25 cellular contexts compared by ENCODE assay signal in genomic region chr21:36761685-36762084, GRCh38.
DNase-seq lines count a peak whose midpoint lies in the region; ATAC-seq, FAIRE-seq and TF ChIP-seq lines count a peak whose summit lies in the region.
"Had no signal": no experiment of that assay in that cellular context is flagged by ENCODE, and none has a peak within 500 bp of the region (broad histone marks: within the 10 kb centered on the region; RNA-seq: fewer than 3 reads in every experiment).

No MANE protein-coding gene starts in this region.

- H3K18ac ChIP-seq in H1 (ENCODE audit: extremely low read depth, low read length), result no peak overlapping the region

- H3K56ac ChIP-seq in H1 (replicated peaks; ENCODE audit: insufficient read length, low read depth, low read length), result no peak overlapping the region

- no peak overlapping the region for H3K23ac ChIP-seq in H1 (ENCODE audit: insufficient read length)

- H2BK120ac ChIP-seq in H1 (replicated peaks; ENCODE audit: low read depth, low read length), result no peak overlapping the region

- H3K79me1 ChIP-seq in H1 (ENCODE audit: low read depth, low read length), result no peaks in the 10 kb centered on the region

- peaks cover 0 to 28% (median 0%) of the 10 kb centered on the region in 11 experiments; a peak in 5 of 22 replicates for H3K36me3 ChIP-seq in BLaER1 treated with 17β-estradiol and CSF1 and Interleukin-3, amounts not matched to agents 10 nM and 100 nM
- H3K36me3 ChIP-seq in H1 (ENCODE audit: control insufficient read depth in 2 of 4, insufficient read depth in 4 of 4, low read length in 3 of 4) (no peaks in the 10 kb centered on the region), pancreas (no peaks in the 10 kb centered on the region), heart left ventricle (peaks cover 0 to 9% (median 0%) of the 10 kb centered on the region in 9 donors), mammary epithelial cell (ENCODE audit: insufficient read depth, low read length) (no peaks in the 10 kb centered on the region)
- H3K36me3 ChIP-seq: BE2C, HAP-1 had no signal

- H3K14ac ChIP-seq in H1 (ENCODE audit: insufficient read length), result no peak overlapping the region

- peaks cover 0 to 13% (median 11%) of the 10 kb centered on the region in 10 experiments; a peak in 12 of 20 replicates for H3K4me1 ChIP-seq in BLaER1 treated with 17β-estradiol and CSF1 and Interleukin-3, amounts not matched to agents 10 nM and 100 nM
- peaks cover 0 to 5% (median 2%) of the 10 kb centered on the region in 4 experiments; a peak in 2 of 7 replicates for H3K4me1 ChIP-seq in H1 (replicated peaks in 1 of 4; ENCODE audit: control insufficient read depth in 3 of 4, insufficient read depth in 4 of 4, low read length in 3 of 4)
- no peaks in the 10 kb centered on the region for H3K4me1 ChIP-seq in pancreas
- no peaks in the 10 kb centered on the region for H3K4me1 ChIP-seq in heart left ventricle
- H3K4me1 ChIP-seq in mammary epithelial cell (ENCODE audit: insufficient read depth, low read length), result no peaks in the 10 kb centered on the region
- H3K4me1 ChIP-seq: BE2C, HAP-1 had no signal

- no peak overlapping the region for H2AFZ ChIP-seq in H1 (ENCODE audit: low read length)
- H2AFZ ChIP-seq in mammary epithelial cell (ENCODE audit: low read depth, low read length), result no peak overlapping the region
- H2AFZ ChIP-seq: GM23338 had no signal

- POLR2A ChIA-PET in H1 (lab: Charles Lee; ENCODE audit: partially characterized antibody), result interaction anchor here (1.8 kb wide), 1 partner anchor 9 kb away, joined by 5 read pairs; no protein-coding TSS in a partner anchor

- 94% methylated on average over 7 of the region's 11 CpGs; no CpG with 5 or more reads in 1 of the 2 experiments for WGBS in H1 (ENCODE audit: extremely low coverage in 1 of 2, insufficient coverage in 1 of 2, insufficient read length in 1 of 2, insufficient replicate concordance in 2 of 2, low coverage in 1 of 2, low lambda C conversion rate in 2 of 2, missing lambda C conversion rate in 1 of 2), 2 experiments
- WGBS in pancreas, 2 donors, result 45 to 49% methylated on average over 11 of the region's 11 CpGs
- 91 to 95% (median 95%) methylated on average over 11 of the region's 11 CpGs for WGBS in heart left ventricle, 4 donors
- 90% methylated on average over 9 of the region's 11 CpGs for WGBS in mammary epithelial cell (ENCODE audit: low coverage, missing lambda C conversion rate)

- no peaks in the 10 kb centered on the region for H4K20me1 ChIP-seq in BLaER1 treated with 17β-estradiol and CSF1 and Interleukin-3, amounts not matched to agents 10 nM and 100 nM
- H4K20me1 ChIP-seq in H1 (replicated peaks in 1 of 2; ENCODE audit: control insufficient read depth in 1 of 2, insufficient read depth in 2 of 2, low read length in 2 of 2) (no peaks in the 10 kb centered on the region), mammary epithelial cell (ENCODE audit: insufficient read depth, low read length) (no peaks in the 10 kb centered on the region)

- no peak overlapping the region for H2AK5ac ChIP-seq in H1 (ENCODE audit: low read depth, low read length)

- H2BK20ac ChIP-seq in H1 (ENCODE audit: low read length), result no peak overlapping the region

- H3K79me2 ChIP-seq in H1 (ENCODE audit: control insufficient read depth in 1 of 2, insufficient read depth in 2 of 2, low read length in 2 of 2) (no peaks in the 10 kb centered on the region), mammary epithelial cell (ENCODE audit: insufficient read depth, low read length) (no peaks in the 10 kb centered on the region)

- intact Hi-C loops in pancreas (cut with DNase I), result no loop called here
- intact Hi-C loops in heart left ventricle (cut with DNase I), result no loop called here
- intact Hi-C loops in mammary epithelial cell (cut with micrococcal nuclease), result no loop called here

- no TSS peak for BruUV-seq in mammary epithelial cell (replicated peaks; lab: Mats Ljungman, UMichigan)

- no peak for TF ChIP-seq RAD21 in H1 (IDR thresholded peaks at IDR 0.05 in 1 of 2, conservative IDR thresholded peaks at IDR 0.05 in 1 of 2; ENCODE audit: low read depth in 2 of 2, low read length in 2 of 2)

- H3K4ac ChIP-seq in H1 (replicated peaks; ENCODE audit: insufficient read length, low read depth, low read length), result no peak overlapping the region

- H2BK15ac ChIP-seq in H1 (ENCODE audit: low read length), result no peak overlapping the region

- TF ChIP-seq POLR2A in H1 (IDR thresholded peaks at IDR 0.05; ENCODE audit: control extremely low read depth in 1 of 2, low read depth in 2 of 2, low read length in 2 of 2) (no peak), heart left ventricle (IDR thresholded peaks at IDR 0.05) (no peak)

- H3K23me2 ChIP-seq in H1 (ENCODE audit: low read depth, low read length), result no peaks in the 10 kb centered on the region

- H2BK5ac ChIP-seq in H1 (ENCODE audit: low read depth, low read length), result no peak overlapping the region

- ATAC-seq in pancreas, result peak; percentile 69 to 93 (median 88)
- no peak for ATAC-seq in heart left ventricle
- ATAC-seq: A549, GM23338 had no signal

- no peaks in the 10 kb centered on the region for H3K9me3 ChIP-seq in BLaER1 treated with 17β-estradiol and CSF1 and Interleukin-3, amounts not matched to agents 10 nM and 100 nM (replicated peaks in 1 of 11)
- H3K9me3 ChIP-seq in H1 (ENCODE audit: insufficient read depth in 2 of 2, low read depth in 1 of 2, low read length in 1 of 2) (no peaks in the 10 kb centered on the region), pancreas (no peaks in the 10 kb centered on the region), heart left ventricle (no peaks in the 10 kb centered on the region), mammary epithelial cell (replicated peaks; ENCODE audit: insufficient read depth, low read length) (no peaks in the 10 kb centered on the region)
- H3K9me3 ChIP-seq: A549, BE2C, HAP-1 had no signal

- no peaks in the 10 kb centered on the region for H3K27me3 ChIP-seq in BLaER1 treated with 17β-estradiol and CSF1 and Interleukin-3, amounts not matched to agents 10 nM and 100 nM
- H3K27me3 ChIP-seq in H1 (replicated peaks in 1 of 4; ENCODE audit: control insufficient read depth in 3 of 4, extremely low read depth in 1 of 4, insufficient read depth in 3 of 4, low read length in 3 of 4) (no peaks in the 10 kb centered on the region), pancreas (no peaks in the 10 kb centered on the region), heart left ventricle (no peaks in the 10 kb centered on the region), mammary epithelial cell (ENCODE audit: insufficient read depth, low read length) (no peaks in the 10 kb centered on the region)
- H3K27me3 ChIP-seq: BE2C had no signal

- no peak overlapping the region for H4K8ac ChIP-seq in H1 (ENCODE audit: extremely low read depth, insufficient read depth, low read length)

- H3K4me2 ChIP-seq in BLaER1 treated with 17β-estradiol and CSF1 and Interleukin-3, amounts not matched to agents 10 nM and 100 nM, result peak overlapping the region in 7 of 11 experiments; percentile 9 to 57 (median 34); a peak in 12 of 22 replicates
- H3K4me2 ChIP-seq in H1 (ENCODE audit: insufficient read depth in 1 of 2, low read depth in 2 of 2, low read length in 2 of 2), result no peak overlapping the region
- no peak overlapping the region for H3K4me2 ChIP-seq in mammary epithelial cell (ENCODE audit: insufficient read depth, low read depth, low read length)
- H3K4me2 ChIP-seq: A549, GM23338 had no signal

- H4K91ac ChIP-seq in H1 (replicated peaks; ENCODE audit: insufficient read length, low read length), result no peak overlapping the region

- no peak overlapping the region for H3K27ac ChIP-seq in BLaER1 treated with 17β-estradiol and CSF1 and Interleukin-3, amounts not matched to agents 10 nM and 100 nM
- H3K27ac ChIP-seq in H1 (ENCODE audit: low read depth, low read length) (no peak overlapping the region), pancreas (no peak overlapping the region), heart left ventricle (no peak overlapping the region), mammary epithelial cell (ENCODE audit: insufficient read depth, low read depth, low read length) (no peak overlapping the region)
- H3K27ac ChIP-seq: A549, C4-2B had no signal

- in situ Hi-C loops in mammary epithelial cell (cut with MboI; ENCODE audit: low sequenced_read_pairs in 2 of 2), result no loop called here

- TF ChIP-seq CTCF in H1 (IDR thresholded peaks at IDR 0.05; ENCODE audit: control extremely low read depth in 1 of 3, insufficient read depth in 1 of 3, low read depth in 1 of 3, low read length in 3 of 3) (no peak), pancreas (IDR thresholded peaks at IDR 0.05) (no peak), heart left ventricle (IDR thresholded peaks at IDR 0.05) (no peak), mammary epithelial cell (conservative IDR thresholded peaks at IDR 0.05 in 1 of 2, IDR thresholded peaks at IDR 0.05 in 1 of 2; ENCODE audit: extremely low read depth in 1 of 2, insufficient read depth in 1 of 2, low read depth in 1 of 2, low read length in 2 of 2) (no peak)

- H3K4me3 ChIP-seq in BLaER1 treated with 17β-estradiol and CSF1 and Interleukin-3, amounts not matched to agents 10 nM and 100 nM, result no peak overlapping the region
- H3K4me3 ChIP-seq in H1 (ENCODE audit: extremely low read depth in 1 of 4, insufficient read depth in 2 of 4, low read depth in 3 of 4, low read length in 4 of 4), result no peak overlapping the region
- H3K4me3 ChIP-seq in pancreas, result no peak overlapping the region
- no peak overlapping the region for H3K4me3 ChIP-seq in heart left ventricle
- H3K4me3 ChIP-seq in mammary epithelial cell (replicated peaks in 1 of 3; ENCODE audit: insufficient read depth in 1 of 3, low read depth in 2 of 3, low read length in 3 of 3), result no peak overlapping the region
- H3K4me3 ChIP-seq: A549, GM23338, HAP-1 had no signal

- dilution Hi-C loops in mammary epithelial cell (cut with HindIII; ENCODE audit: low sequenced_read_pairs), result loop anchor here (5.0 to 10.0 kb wide), 4 partner anchors 94 to 547 kb away; no protein-coding TSS in a partner anchor

- H4K5ac ChIP-seq in H1 (ENCODE audit: insufficient read length, low read depth, low read length), result no peak overlapping the region

- no peak overlapping the region for H2BK12ac ChIP-seq in H1 (ENCODE audit: low read depth, low read length)

- no peak for DNase-seq in H1 (ENCODE audit: low read depth in 1 of 2, low spot score in 2 of 2)
- DNase-seq in pancreas, result peak; percentile 55 to 74 (median 65)
- no peak for DNase-seq in heart left ventricle
- no peak for DNase-seq in cerebellum (ENCODE audit: low spot score)
- no peak for DNase-seq in mammary epithelial cell
- DNase-seq in NCI-H524 treated with DMSO at 0.1 percent for 48 hours (lab: John Stamatoyannopoulos, UW), result no peak
- DNase-seq: 8988T; ACHN; AML-193; BE2C; Calu3; CD4-positive, CD25-positive, alpha-beta regulatory T cell; CD8-positive, alpha-beta memory T cell; DMS53; DMS79 treated with DMSO at 0.1 percent for 48 hours; GF-D8; HFFc6 had no signal

- no peak for FAIRE-seq in H1 (lab: Jason Lieb, UNC)
- FAIRE-seq in pancreas (lab: Jason Lieb, UNC), result no peak
- FAIRE-seq: A549, GM12891, GM18507, H54 had no signal

- CTCF ChIA-PET in H1 (lab: Charles Lee; ENCODE audit: partially characterized antibody) (interaction anchor here (0.7 to 2.6 kb wide), 4 partner anchors 9 to 94 kb away, joined by 3 to 9 read pairs (median 4); no protein-coding TSS in a partner anchor), mammary epithelial cell (lab: Charles Lee; ENCODE audit: low non-redundant PET) (no interaction called here)

- no peak overlapping the region for H3K9ac ChIP-seq in BLaER1 treated with 17β-estradiol and CSF1 and Interleukin-3, amounts not matched to agents 10 nM and 100 nM
- H3K9ac ChIP-seq in H1 (replicated peaks in 1 of 4; ENCODE audit: extremely low read depth in 1 of 4, low read depth in 3 of 4, low read length in 3 of 4), result no peak overlapping the region
- no peak overlapping the region for H3K9ac ChIP-seq in mammary epithelial cell (ENCODE audit: insufficient read depth, low read length)

- no peak for TF ChIP-seq EP300 in H1 (IDR thresholded peaks at IDR 0.05; ENCODE audit: borderline replicate concordance in 1 of 2, low read depth in 2 of 2, low read length in 2 of 2)

Comparison
In these comparisons a context has a peak if more than half of its experiments do, and no peak if none do; other contexts are left out.
1. H3K4me2 ChIP-seq: peak in BLaER1 treated with 17β-estradiol and CSF1 and Interleukin-3, amounts not matched to agents 10 nM and 100 nM (7 of 11); none in H1 (0 of 2) and mammary epithelial cell (single experiment).
2. DNase-seq: peak in pancreas (6 of 6); none in H1 (0 of 2), heart left ventricle (0 of 5), cerebellum (single experiment), mammary epithelial cell (single experiment) and NCI-H524 treated with DMSO at 0.1 percent for 48 hours (single experiment).
3. ATAC-seq: peak in pancreas (4 of 4); none in heart left ventricle (0 of 4).